ENCODE assay signal across 14 cellular contexts in the genomic region with DNA sequence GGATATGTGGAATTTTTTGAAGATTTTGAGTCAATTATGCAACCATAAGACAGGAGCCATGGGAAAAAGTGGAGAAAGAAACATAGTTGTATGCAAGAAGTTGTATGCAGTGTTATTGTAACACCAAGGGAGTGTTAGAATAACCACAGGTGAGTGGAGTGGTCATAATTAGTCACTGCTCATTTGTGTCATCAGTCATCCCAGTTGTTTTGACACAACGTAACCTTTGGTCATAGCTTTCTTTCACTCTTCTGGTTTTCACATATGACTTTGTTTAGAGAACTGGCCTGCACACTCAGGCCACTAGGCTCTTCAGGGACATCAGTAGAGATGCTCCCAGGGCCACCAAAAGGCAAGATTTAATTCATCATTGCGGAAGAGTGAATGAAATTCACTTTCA.
DNase-seq lines count a peak whose midpoint lies in the region; ATAC-seq and TF ChIP-seq lines count a peak whose summit lies in the region.
"Had no signal": no experiment of that assay in that cellular context is flagged by ENCODE, and none has a peak within 500 bp of the region (broad histone marks: within the 10 kb centered on the region; RNA-seq: fewer than 3 reads in every experiment).

No MANE protein-coding gene starts in this region.

- peak overlapping the region; percentile 86 for H3K27ac Mint-ChIP-seq in activated T-helper 17 cell treated with anti-CD3 and anti-CD28 coated beads, Interleukin-2, amount 50 U/mL, for 72 hours

- peak; percentile 83 for ATAC-seq in HG03045 (IDR thresholded peaks at IDR 0.05; ENCODE audit: unreplicated experiment)
- ATAC-seq in activated T-helper 17 cell treated with anti-CD3 and anti-CD28 coated beads, Interleukin-2, amount 50 U/mL, for 72 hours (replicated peaks), result peak; percentile 85
- ATAC-seq in GM21528 (IDR thresholded peaks at IDR 0.05; ENCODE audit: low FRiP score, unreplicated experiment), result no peak
- ATAC-seq in GM21737 (IDR thresholded peaks at IDR 0.05; ENCODE audit: unreplicated experiment), result no peak

- in situ Hi-C loops in Caki2 (cut with HindIII; ENCODE audit: low pct_unique_long_range_greater_than_20kb, low sequenced_read_pairs) (no loop called here), GM13977 (cut with MboI; ENCODE audit: low pct_unique_long_range_greater_than_20kb, low sequenced_read_pairs, unreplicated experiment) (no loop called here)

- peaks cover 17% of the 10 kb centered on the region for H3K4me1 Mint-ChIP-seq in activated T-helper 17 cell treated with anti-CD3 and anti-CD28 coated beads, Interleukin-2, amount 50 U/mL, for 72 hours

- peaks cover 9% of the 10 kb centered on the region for H3K36me3 Mint-ChIP-seq in activated T-helper 17 cell treated with anti-CD3 and anti-CD28 coated beads, Interleukin-2, amount 50 U/mL, for 72 hours (ENCODE audit: low read depth)

- H3K27me3 Mint-ChIP-seq in activated T-helper 17 cell treated with anti-CD3 and anti-CD28 coated beads, Interleukin-2, amount 50 U/mL, for 72 hours, result no peaks in the 10 kb centered on the region

- H3K9me3 Mint-ChIP-seq in activated T-helper 17 cell treated with anti-CD3 and anti-CD28 coated beads, Interleukin-2, amount 50 U/mL, for 72 hours, result no peaks in the 10 kb centered on the region

- H3K4me3 Mint-ChIP-seq in activated T-helper 17 cell treated with anti-CD3 and anti-CD28 coated beads, Interleukin-2, amount 50 U/mL, for 72 hours, result peak overlapping the region; percentile 24

- TF ChIP-seq CTCF in GM13977 (IDR thresholded peaks at IDR 0.05; ENCODE audit: extremely low read depth, insufficient read depth, missing control alignments), result no peak

- peak; percentile 33 for DNase-seq in Caki2 (ENCODE audit: low read depth)
- DNase-seq in GM13977 (ENCODE audit: low spot score), result peak; percentile 15
- no peak for DNase-seq in NCI-H187 treated with DMSO at 0.1 percent for 48 hours (lab: John Stamatoyannopoulos, UW)
- DNase-seq in NCI-H446 (lab: John Stamatoyannopoulos, UW), result no peak
- DNase-seq: EL, foreskin melanocyte, Karpas-422, NCI-H2227 treated with DMSO at 0.1 percent for 48 hours, right lobe of liver, T-helper 9 cell had no signal

Comparison
In these comparisons a context has a peak if more than half of its experiments do, and no peak if none do; other contexts are left out.
1. DNase-seq: peak in Caki2 (single experiment) and GM13977 (single experiment); none in NCI-H187 treated with DMSO at 0.1 percent for 48 hours (single experiment) and NCI-H446 (0 of 2).
2. ATAC-seq: peak in HG03045 (single experiment) and activated T-helper 17 cell treated with anti-CD3 and anti-CD28 coated beads, Interleukin-2, amount 50 U/mL, for 72 hours (single experiment); none in GM21528 (single experiment) and GM21737 (single experiment).